Comparison of ENCODE assay signal across 11 cellular contexts in genomic region chr1:241156231-241156965, GRCh38.
A peak's percentile ranks its signal among the peaks of the same experiment; 100 is the strongest.
DNase-seq lines count a peak whose midpoint lies in the region; ATAC-seq and TF ChIP-seq lines count a peak whose summit lies in the region.
"Had no signal": no experiment of that assay in that cellular context is flagged by ENCODE, and none has a peak within 500 bp of the region (broad histone marks: within the 10 kb centered on the region; RNA-seq: fewer than 3 reads in every experiment).

No MANE protein-coding gene starts in this region.

- H3K4me1 ChIP-seq in Panc1 (ENCODE audit: control insufficient read depth, insufficient read depth, low read length) (no peaks in the 10 kb centered on the region), endodermal cell (ENCODE audit: control insufficient read depth, insufficient read depth, low read length) (no peaks in the 10 kb centered on the region)

- H3K27ac ChIP-seq in Panc1 (ENCODE audit: low read length) (no peak overlapping the region), endodermal cell (ENCODE audit: low read depth, low read length) (no peak overlapping the region)

- TF ChIP-seq CTCF in Panc1 (IDR thresholded peaks at IDR 0.05) (no peak), fibroblast of villous mesenchyme (IDR thresholded peaks at IDR 0.05; ENCODE audit: insufficient read depth, low read depth, low read length) (no peak), endodermal cell (conservative IDR thresholded peaks at IDR 0.05) (no peak)

- peak; percentile 78 for ATAC-seq in Panc1
- peak; percentile 21 for ATAC-seq in stimulated activated effector memory CD8-positive, alpha-beta T cell treated with anti-CD3 and anti-CD28 coated beads, Interleukin-12 subunit alpha, Interleukin-12 subunit beta, amount 100 ng/mL, for 72 hours
- no peak for ATAC-seq in HG03354 (IDR thresholded peaks at IDR 0.05; ENCODE audit: poor library complexity, severe bottlenecking, unreplicated experiment)
- no peak for ATAC-seq in GM21360 (IDR thresholded peaks at IDR 0.05; ENCODE audit: unreplicated experiment)

- in situ Hi-C loops in Panc1 (cut with HindIII; ENCODE audit: low pct_unique_long_range_greater_than_20kb, low sequenced_read_pairs), result no loop called here

- POLR2A ChIA-PET in Panc1 (lab: Charles Lee), result no interaction called here

- intact Hi-C loops in Panc1 (cut with micrococcal nuclease; ENCODE audit: unreplicated experiment), result no loop called here

- H3K4me3 Mint-ChIP-seq in stimulated activated effector memory CD8-positive, alpha-beta T cell treated with anti-CD3 and anti-CD28 coated beads, Interleukin-12 subunit alpha, Interleukin-12 subunit beta, amount 100 ng/mL, for 72 hours, result no peak overlapping the region
- H3K4me3 Mint-ChIP-seq in endodermal cell, result no peak overlapping the region
- H3K4me3 Mint-ChIP-seq: activated B cell treated with CpG ODN at 0.5 μM for 24 hours; activated naive CD8-positive, alpha-beta T cell treated with anti-CD3 and anti-CD28 coated beads, Interleukin-2, amount 10 ng/mL, durations not matched to agents 7 days and 5 days; nephron progenitor cell had no signal

- H3K36me3 Mint-ChIP-seq in stimulated activated effector memory CD8-positive, alpha-beta T cell treated with anti-CD3 and anti-CD28 coated beads, Interleukin-12 subunit alpha, Interleukin-12 subunit beta, amount 100 ng/mL, for 72 hours, result no peaks in the 10 kb centered on the region
- no peaks in the 10 kb centered on the region for H3K36me3 Mint-ChIP-seq in endodermal cell (ENCODE audit: low read depth)
- H3K36me3 Mint-ChIP-seq: activated naive CD8-positive, alpha-beta T cell treated with anti-CD3 and anti-CD28 coated beads, Interleukin-2, amount 10 ng/mL, durations not matched to agents 7 days and 5 days had no signal

- H3K9me3 ChIP-seq in Panc1 (ENCODE audit: control insufficient read depth, insufficient read depth, low read depth, low read length) (no peaks in the 10 kb centered on the region), endodermal cell (ENCODE audit: control insufficient read depth, low read length) (no peaks in the 10 kb centered on the region)

- H3K36me3 ChIP-seq in Panc1 (ENCODE audit: control insufficient read depth, insufficient read depth, low read length) (no peaks in the 10 kb centered on the region), endodermal cell (ENCODE audit: control insufficient read depth, insufficient read depth, low read length) (no peaks in the 10 kb centered on the region)

- H3K27me3 Mint-ChIP-seq in endodermal cell (ENCODE audit: insufficient read depth), result no peaks in the 10 kb centered on the region
- H3K27me3 Mint-ChIP-seq: activated B cell treated with CpG ODN at 0.5 μM for 24 hours; activated naive CD8-positive, alpha-beta T cell treated with anti-CD3 and anti-CD28 coated beads, Interleukin-2, amount 10 ng/mL, durations not matched to agents 7 days and 5 days had no signal

- no TSS peak for BruUV-seq in Panc1 (replicated peaks; lab: Mats Ljungman, UMichigan)

- DNase-seq in HCEC 1CT, result peak; percentile 79
- DNase-seq in Panc1 (ENCODE audit: low read depth, low spot score), result peak; percentile 55
- peak; percentile 25 for DNase-seq in fibroblast of villous mesenchyme (ENCODE audit: low read depth)
- DNase-seq in stimulated activated effector memory CD8-positive, alpha-beta T cell treated with anti-CD3 and anti-CD28 coated beads, Interleukin-12 subunit alpha, Interleukin-12 subunit beta, amount 100 ng/mL, for 72 hours (ENCODE audit: low spot score in 2 of 2), result no peak
- no peak for DNase-seq in endodermal cell
- DNase-seq: activated B cell treated with CpG ODN at 0.5 μM for 24 hours; activated naive CD8-positive, alpha-beta T cell treated with anti-CD3 and anti-CD28 coated beads, Interleukin-2, amount 10 ng/mL, durations not matched to agents 7 days and 5 days; NCI-H524; nephron progenitor cell had no signal

- no peaks in the 10 kb centered on the region for H3K27me3 ChIP-seq in Panc1 (ENCODE audit: control insufficient read depth, insufficient read depth, low read length)
- H3K27me3 ChIP-seq in endodermal cell (ENCODE audit: control insufficient read depth, insufficient read depth, low read length, poor library complexity, severe bottlenecking), result no peaks in the 10 kb centered on the region

- no peak overlapping the region for H3K4me3 ChIP-seq in Panc1 (ENCODE audit: low read depth in 2 of 2, low read length in 2 of 2)
- H3K4me3 ChIP-seq in fibroblast of villous mesenchyme (ENCODE audit: low read depth, low read length), result no peak overlapping the region
- H3K4me3 ChIP-seq in endodermal cell (ENCODE audit: low read length), result no peak overlapping the region

- no peaks in the 10 kb centered on the region for H3K4me1 Mint-ChIP-seq in stimulated activated effector memory CD8-positive, alpha-beta T cell treated with anti-CD3 and anti-CD28 coated beads, Interleukin-12 subunit alpha, Interleukin-12 subunit beta, amount 100 ng/mL, for 72 hours
- no peaks in the 10 kb centered on the region for H3K4me1 Mint-ChIP-seq in endodermal cell
- H3K4me1 Mint-ChIP-seq: activated naive CD8-positive, alpha-beta T cell treated with anti-CD3 and anti-CD28 coated beads, Interleukin-2, amount 10 ng/mL, durations not matched to agents 7 days and 5 days had no signal

- peaks cover 21% of the 10 kb centered on the region for H3K9me3 Mint-ChIP-seq in stimulated activated effector memory CD8-positive, alpha-beta T cell treated with anti-CD3 and anti-CD28 coated beads, Interleukin-12 subunit alpha, Interleukin-12 subunit beta, amount 100 ng/mL, for 72 hours
- no peaks in the 10 kb centered on the region for H3K9me3 Mint-ChIP-seq in endodermal cell
- H3K9me3 Mint-ChIP-seq: nephron progenitor cell had no signal

- 86 to 91% methylated on average over 1 of the region's 3 CpGs for WGBS in endodermal cell (ENCODE audit: insufficient coverage in 1 of 2, insufficient read length in 1 of 2), 2 experiments

- CTCF ChIA-PET in Panc1 (lab: Charles Lee), result interaction anchor here (0.6 kb wide), 1 partner anchor 424 kb away, joined by 3 read pairs; no protein-coding TSS in a partner anchor

- H3K27ac Mint-ChIP-seq in stimulated activated effector memory CD8-positive, alpha-beta T cell treated with anti-CD3 and anti-CD28 coated beads, Interleukin-12 subunit alpha, Interleukin-12 subunit beta, amount 100 ng/mL, for 72 hours, result no peak overlapping the region
- no peak overlapping the region for H3K27ac Mint-ChIP-seq in endodermal cell
- H3K27ac Mint-ChIP-seq: activated B cell treated with CpG ODN at 0.5 μM for 24 hours; activated naive CD8-positive, alpha-beta T cell treated with anti-CD3 and anti-CD28 coated beads, Interleukin-2, amount 10 ng/mL, durations not matched to agents 7 days and 5 days; nephron progenitor cell had no signal

- H3K9ac ChIP-seq in endodermal cell (ENCODE audit: extremely low read depth, low read length, poor library complexity, severe bottlenecking), result no peak overlapping the region

Comparison
In these comparisons a context has a peak if more than half of its experiments do, and no peak if none do; other contexts are left out.
1. DNase-seq: peak in HCEC 1CT (single experiment), Panc1 (single experiment) and fibroblast of villous mesenchyme (single experiment); none in stimulated activated effector memory CD8-positive, alpha-beta T cell treated with anti-CD3 and anti-CD28 coated beads, Interleukin-12 subunit alpha, Interleukin-12 subunit beta, amount 100 ng/mL, for 72 hours (0 of 2) and endodermal cell (single experiment).
2. ATAC-seq: peak in Panc1 (single experiment) and stimulated activated effector memory CD8-positive, alpha-beta T cell treated with anti-CD3 and anti-CD28 coated beads, Interleukin-12 subunit alpha, Interleukin-12 subunit beta, amount 100 ng/mL, for 72 hours (single experiment); none in HG03354 (single experiment) and GM21360 (single experiment).